In genomic region chr3:49017229-49017615, GRCh38 we compare ENCODE assay signal across 9 cellular contexts. TPM values are rescaled to one million over a fixed set of nuclear protein-coding genes. Genes with fewer than 3 reads are reported as not detected.
DNase-seq lines count a peak whose midpoint lies in the region; ATAC-seq and TF ChIP-seq lines count a peak whose summit lies in the region.
"Had no signal": no experiment of that assay in that cellular context is flagged by ENCODE, and none has a peak within 500 bp of the region (broad histone marks: within the 10 kb centered on the region; RNA-seq: fewer than 3 reads in every experiment).

No MANE protein-coding gene starts in this region.

- CTCF ChIA-PET in activated naive CD4-positive, alpha-beta T cell treated with anti-CD3 and anti-CD28 coated beads, Interleukin-2, amount 10 ng/mL, durations not matched to agents 7 days and 5 days (lab: Charles Lee), result interaction anchor here (0.9 to 9.0 kb wide), 3 partner anchors 10 to 140 kb away, joined by 3 to 62 read pairs (median 6); partner anchors contain the start of gene WDR6

- TF ChIP-seq CTCF in transverse colon (IDR thresholded peaks at IDR 0.05), result no peak

- WGBS in transverse colon (ENCODE audit: low coverage in 1 of 2), 2 donors, result 67% methylated on average over 2 of the region's 2 CpGs; no CpG with 5 or more reads in 1 of the 2 donors

- H3K36me3 Mint-ChIP-seq in activated naive CD4-positive, alpha-beta T cell treated with anti-CD3 and anti-CD28 coated beads, Interleukin-2, amount 10 ng/mL, durations not matched to agents 7 days and 5 days, result peaks cover 19% of the 10 kb centered on the region
- peaks cover 5% of the 10 kb centered on the region for H3K36me3 Mint-ChIP-seq in activated naive CD8-positive, alpha-beta T cell treated with anti-CD3 and anti-CD28 coated beads, Interleukin-2, amount 10 ng/mL, durations not matched to agents 7 days and 5 days

- H3K9me3 Mint-ChIP-seq in activated naive CD4-positive, alpha-beta T cell treated with anti-CD3 and anti-CD28 coated beads, Interleukin-2, amount 10 ng/mL, durations not matched to agents 7 days and 5 days, result no peaks in the 10 kb centered on the region
- H3K9me3 Mint-ChIP-seq in activated naive CD8-positive, alpha-beta T cell treated with anti-CD3 and anti-CD28 coated beads, Interleukin-2, amount 10 ng/mL, durations not matched to agents 7 days and 5 days, result no peaks in the 10 kb centered on the region

- H3K4me3 ChIP-seq in transverse colon, result peak overlapping the region in 2 of 4 donors; percentile 65 to 82

- TF ChIP-seq POLR2A in transverse colon (IDR thresholded peaks at IDR 0.05), result no peak

- no peaks in the 10 kb centered on the region for H3K9me3 ChIP-seq in transverse colon

- H3K27me3 Mint-ChIP-seq in activated naive CD4-positive, alpha-beta T cell treated with anti-CD3 and anti-CD28 coated beads, Interleukin-2, amount 10 ng/mL, durations not matched to agents 7 days and 5 days, result no peaks in the 10 kb centered on the region
- H3K27me3 Mint-ChIP-seq in activated naive CD8-positive, alpha-beta T cell treated with anti-CD3 and anti-CD28 coated beads, Interleukin-2, amount 10 ng/mL, durations not matched to agents 7 days and 5 days, result no peaks in the 10 kb centered on the region

- H3K27ac ChIP-seq in layer of hippocampus (ENCODE audit: low read depth, low read length), result peak overlapping the region; percentile 73
- H3K27ac ChIP-seq in transverse colon, result peak overlapping the region; percentile 99 to 100 (median 100)

- peak overlapping the region; percentile 68 for H3K27ac Mint-ChIP-seq in activated naive CD4-positive, alpha-beta T cell treated with anti-CD3 and anti-CD28 coated beads, Interleukin-2, amount 10 ng/mL, durations not matched to agents 7 days and 5 days
- H3K27ac Mint-ChIP-seq in activated naive CD8-positive, alpha-beta T cell treated with anti-CD3 and anti-CD28 coated beads, Interleukin-2, amount 10 ng/mL, durations not matched to agents 7 days and 5 days, result peak overlapping the region; percentile 67

- ATAC-seq in activated naive CD8-positive, alpha-beta T cell treated with anti-CD3 and anti-CD28 coated beads, Interleukin-2, amount 10 ng/mL, durations not matched to agents 7 days and 5 days (ENCODE audit: low read depth), result no peak
- no peak for ATAC-seq in left colon
- ATAC-seq: sciatic nerve had no signal

- POLR2A ChIA-PET in activated naive CD8-positive, alpha-beta T cell treated with anti-CD3 and anti-CD28 coated beads, Interleukin-2, amount 10 ng/mL, durations not matched to agents 7 days and 5 days (lab: Charles Lee), result interaction anchor here (1.0 to 10.1 kb wide), 8 partner anchors 8 to 103 kb away, joined by 3 to 244 read pairs (median 14); partner anchors contain the start of genes ARIH2, IMPDH2, P4HTM and QRICH1

- DNase-seq in activated naive CD4-positive, alpha-beta T cell treated with anti-CD3 and anti-CD28 coated beads, Interleukin-2, amount 10 ng/mL, durations not matched to agents 7 days and 5 days, result no peak
- DNase-seq in activated naive CD4-positive, alpha-beta T cell (lab: John Stamatoyannopoulos, UW), result no peak
- DNase-seq in activated naive CD8-positive, alpha-beta T cell treated with anti-CD3 and anti-CD28 coated beads, Interleukin-2, amount 10 ng/mL, durations not matched to agents 7 days and 5 days, result no peak
- DNase-seq in transverse colon (no peak), NCI-H2196 treated with DMSO at 0.1 percent for 48 hours (lab: John Stamatoyannopoulos, UW; ENCODE audit: unreplicated experiment) (no peak), left colon (no peak), NCI-H1092 treated with DMSO at 0.1 percent for 48 hours (lab: John Stamatoyannopoulos, UW) (no peak)

- in situ Hi-C loops in transverse colon (cut with MboI; ENCODE audit: low pct_ligation_motif_present in 1 of 4, low pct_unique_long_range_greater_than_20kb in 1 of 4, low sequenced_read_pairs in 3 of 4), result no loop called here

- peaks cover 11 to 36% (median 30%) of the 10 kb centered on the region in 4 donors for H3K4me1 ChIP-seq in transverse colon

- H3K27me3 ChIP-seq in layer of hippocampus (ENCODE audit: control insufficient read depth, insufficient read depth, low read length), result no peaks in the 10 kb centered on the region
- H3K27me3 ChIP-seq in transverse colon, result no peaks in the 10 kb centered on the region

- intact Hi-C loops in transverse colon (cut with DNase I; ENCODE audit: low total_unique reads) (no loop called here), left colon (cut with DNase I, micrococcal nuclease) (no loop called here)

- peaks cover 35% of the 10 kb centered on the region for H3K4me1 Mint-ChIP-seq in activated naive CD4-positive, alpha-beta T cell treated with anti-CD3 and anti-CD28 coated beads, Interleukin-2, amount 10 ng/mL, durations not matched to agents 7 days and 5 days
- peaks cover 16% of the 10 kb centered on the region for H3K4me1 Mint-ChIP-seq in activated naive CD8-positive, alpha-beta T cell treated with anti-CD3 and anti-CD28 coated beads, Interleukin-2, amount 10 ng/mL, durations not matched to agents 7 days and 5 days

- peaks cover 0 to 12% (median 5%) of the 10 kb centered on the region in 4 donors for H3K36me3 ChIP-seq in transverse colon

- peak overlapping the region; percentile 90 for H3K4me3 Mint-ChIP-seq in activated naive CD4-positive, alpha-beta T cell treated with anti-CD3 and anti-CD28 coated beads, Interleukin-2, amount 10 ng/mL, durations not matched to agents 7 days and 5 days
- peak overlapping the region; percentile 96 for H3K4me3 Mint-ChIP-seq in activated naive CD8-positive, alpha-beta T cell treated with anti-CD3 and anti-CD28 coated beads, Interleukin-2, amount 10 ng/mL, durations not matched to agents 7 days and 5 days

- TF ChIP-seq EP300 in transverse colon (IDR thresholded peaks at IDR 0.05; ENCODE audit: low read depth), result no peak

RNA-seq across cellular contexts. Expression of gene DALRD3, which starts 1.2 kb away (rescaled TPM):
- total RNA-seq in activated naive CD8-positive, alpha-beta T cell treated with anti-CD3 and anti-CD28 coated beads, Interleukin-2, amount 10 ng/mL, durations not matched to agents 7 days and 5 days, result 10 to 100 TPM; 27.9 to 29.9 TPM
- total RNA-seq in transverse colon (100 to 1,000 TPM in 1 of 4 donors, 10 to 100 TPM in 3; 30.4 to 136 (median 42.0) TPM), left colon (10 to 100 TPM; 19.2 to 20.5 TPM)

RNA-seq across cellular contexts. Expression of gene NDUFAF3, which starts 4.7 kb away (rescaled TPM):
- 10 to 100 TPM; 78.9 to 82.4 TPM for total RNA-seq in activated naive CD8-positive, alpha-beta T cell treated with anti-CD3 and anti-CD28 coated beads, Interleukin-2, amount 10 ng/mL, durations not matched to agents 7 days and 5 days
- total RNA-seq in transverse colon (100 to 1,000 TPM in 1 of 4 donors, 10 to 100 TPM in 3; 30.4 to 125 (median 88.1) TPM), left colon (10 to 100 TPM; 65.2 to 70.1 TPM)

RNA-seq across cellular contexts. Expression of gene WDR6, which starts 10.0 kb away (rescaled TPM):
- 100 to 1,000 TPM; 185 to 207 TPM for total RNA-seq in activated naive CD8-positive, alpha-beta T cell treated with anti-CD3 and anti-CD28 coated beads, Interleukin-2, amount 10 ng/mL, durations not matched to agents 7 days and 5 days
- total RNA-seq in transverse colon (100 to 1,000 TPM in 3 of 4 donors, 10 to 100 TPM in 1; 76.0 to 162 (median 146) TPM), left colon (100 to 1,000 TPM; 114 to 121 TPM)

RNA-seq across cellular contexts. Expression of gene IMPDH2, which starts 12.0 kb away (rescaled TPM):
- total RNA-seq in activated naive CD8-positive, alpha-beta T cell treated with anti-CD3 and anti-CD28 coated beads, Interleukin-2, amount 10 ng/mL, durations not matched to agents 7 days and 5 days, result 100 to 1,000 TPM; 145 to 146 TPM
- 100 to 1,000 TPM in 1 of 4 donors, 10 to 100 TPM in 3; 25.1 to 106 (median 72.7) TPM for total RNA-seq in transverse colon
- 100 to 1,000 TPM; 102 to 122 TPM for total RNA-seq in left colon

RNA-seq across cellular contexts. Expression of gene P4HTM, which starts 27.2 kb away (rescaled TPM):
- total RNA-seq in activated naive CD8-positive, alpha-beta T cell treated with anti-CD3 and anti-CD28 coated beads, Interleukin-2, amount 10 ng/mL, durations not matched to agents 7 days and 5 days, result 10 to 100 TPM; 57.4 to 57.7 TPM
- total RNA-seq in transverse colon (100 to 1,000 TPM in 1 of 4 donors, 10 to 100 TPM in 3; 43.4 to 100 (median 76.6) TPM), left colon (10 to 100 TPM; 33.8 to 47.3 TPM)
